In genomic region chr15:63070681-63071129, GRCh38 we compare ENCODE assay signal across 28 cellular contexts. TPM values are rescaled to one million over a fixed set of nuclear protein-coding genes. Genes with fewer than 3 reads are reported as not detected.
DNase-seq lines count a peak whose midpoint lies in the region; ATAC-seq, FAIRE-seq and TF ChIP-seq lines count a peak whose summit lies in the region.
"Had no signal": no experiment of that assay in that cellular context is flagged by ENCODE, and none has a peak within 500 bp of the region (broad histone marks: within the 10 kb centered on the region; RNA-seq: fewer than 3 reads in every experiment).

No MANE protein-coding gene starts in this region.

- no peak overlapping the region for H3K18ac ChIP-seq in IMR-90 (ENCODE audit: low read depth, low read length)

- H3K27me3 Mint-ChIP-seq in astrocyte (ENCODE audit: low read depth, unreplicated experiment), result no peaks in the 10 kb centered on the region
- peaks cover 3% of the 10 kb centered on the region for H3K27me3 Mint-ChIP-seq in glutamatergic neuron (ENCODE audit: unreplicated experiment)
- no peaks in the 10 kb centered on the region for H3K27me3 Mint-ChIP-seq in effector memory CD8-positive, alpha-beta T cell
- no peaks in the 10 kb centered on the region for H3K27me3 Mint-ChIP-seq in CD8-positive, alpha-beta T cell (ENCODE audit: low read depth)
- H3K27me3 Mint-ChIP-seq: CD8-positive, alpha-beta memory T cell; naive thymus-derived CD8-positive, alpha-beta T cell had no signal

- H4K5ac ChIP-seq in IMR-90 (ENCODE audit: low read depth, low read length), result no peak overlapping the region

- DNase-seq in IMR-90 (no peak), astrocyte (ENCODE audit: low read depth) (peak; percentile 77), glutamatergic neuron (no peak), smooth muscle cell (lab: John Stamatoyannopoulos, UW; ENCODE audit: unreplicated experiment) (no peak), putamen (ENCODE audit: low spot score) (no peak)
- no peak for DNase-seq in effector memory CD8-positive, alpha-beta T cell
- no peak for DNase-seq in CD8-positive, alpha-beta T cell
- DNase-seq: activated CD8-positive, alpha-beta T cell treated with anti-CD3 and anti-CD28 coated beads, Interleukin-2, amount 10 ng/mL, durations not matched to agents 7 days and 5 days; activated naive CD4-positive, alpha-beta T cell treated with anti-CD3 and anti-CD28 coated beads for 36 hours; activated T-cell treated with anti-CD3 and anti-CD28 coated beads, Interleukin-2, amount 50 U/mL, for 4 hours; CD8-positive, alpha-beta memory T cell; cerebellar nuclear complex; DMS79; effector memory CD4-positive, alpha-beta T cell; H7; KBM-7; MV-4-11; naive thymus-derived CD8-positive, alpha-beta T cell; NCI-H1694 treated with DMSO at 0.1 percent for 48 hours; NCI-H345; NCI-H82; posterior cingulate gyrus; small intestine; stimulated activated CD4-positive, alpha-beta T cell treated with anti-CD3 and anti-CD28 coated beads, Interleukin-4, amount 100 ng/mL, for 1 hour; stimulated activated naive CD8-positive, alpha-beta T cell treated with anti-CD3 and anti-CD28 coated beads, Interleukin-15, Interleukin-2, amounts not matched to agents 100 U/mL and 50 U/mL, for 24 hours had no signal

- peaks cover 51% of the 10 kb centered on the region for H3K4me1 Mint-ChIP-seq in astrocyte (ENCODE audit: low read depth, unreplicated experiment)
- H3K4me1 Mint-ChIP-seq in glutamatergic neuron (ENCODE audit: low read depth, unreplicated experiment), result peaks cover 20% of the 10 kb centered on the region
- H3K4me1 Mint-ChIP-seq in effector memory CD8-positive, alpha-beta T cell (ENCODE audit: low read depth in 2 of 2), result peaks cover 0 to under 1% of the 10 kb centered on the region in 2 donors
- no peaks in the 10 kb centered on the region for H3K4me1 Mint-ChIP-seq in CD8-positive, alpha-beta T cell (ENCODE audit: low read depth)

- H3K9me1 ChIP-seq in IMR-90 (ENCODE audit: insufficient read depth, low read length), result peaks cover 29% of the 10 kb centered on the region

- H2BK20ac ChIP-seq in IMR-90 (ENCODE audit: low read depth, low read length), result no peak overlapping the region

- H3K27me3 ChIP-seq in IMR-90 (ENCODE audit: control insufficient read depth, insufficient read depth, low read length), result no peaks in the 10 kb centered on the region
- no peaks in the 10 kb centered on the region for H3K27me3 ChIP-seq in astrocyte (ENCODE audit: insufficient read depth, low read length)
- no peaks in the 10 kb centered on the region for H3K27me3 ChIP-seq in smooth muscle cell (ENCODE audit: low read depth)
- H3K27me3 ChIP-seq in CD8-positive, alpha-beta T cell (ENCODE audit: insufficient read depth, low read length), result no peaks in the 10 kb centered on the region
- H3K27me3 ChIP-seq: tibial nerve had no signal

- peaks cover 22 to 37% of the 10 kb centered on the region in 2 experiments for H3K79me1 ChIP-seq in IMR-90 (ENCODE audit: low read depth in 1 of 2, low read length in 2 of 2)

- no peak overlapping the region for H2BK120ac ChIP-seq in IMR-90 (ENCODE audit: low read depth, low read length)

- H3K36me3 ChIP-seq in IMR-90 (ENCODE audit: control insufficient read depth, insufficient read depth, low read length), result peaks cover 48% of the 10 kb centered on the region
- H3K36me3 ChIP-seq in astrocyte (ENCODE audit: insufficient read depth, low read length), result peaks cover 61% of the 10 kb centered on the region
- peaks cover 12% of the 10 kb centered on the region for H3K36me3 ChIP-seq in smooth muscle cell (ENCODE audit: low read depth)
- no peaks in the 10 kb centered on the region for H3K36me3 ChIP-seq in CD8-positive, alpha-beta T cell (ENCODE audit: insufficient read depth, low read length)

- CTCF ChIA-PET in IMR-90 (lab: Yijun Ruan, JAX), result no interaction called here
- CTCF ChIA-PET in CD8-positive, alpha-beta T cell (lab: Charles Lee), result no interaction called here

- H2BK15ac ChIP-seq in IMR-90 (ENCODE audit: low read depth, low read length), result no peak overlapping the region

- H3K4me1 ChIP-seq in IMR-90 (ENCODE audit: control insufficient read depth, insufficient read depth, low read length) (peaks cover 13% of the 10 kb centered on the region), astrocyte (ENCODE audit: insufficient read depth, low read length) (peaks cover 22% of the 10 kb centered on the region), smooth muscle cell (ENCODE audit: low read depth) (peaks cover 3% of the 10 kb centered on the region)
- H3K4me1 ChIP-seq in CD8-positive, alpha-beta T cell (ENCODE audit: insufficient read depth, low read length), result no peaks in the 10 kb centered on the region

- no peak for TF ChIP-seq RAD21 in IMR-90 (IDR thresholded peaks at IDR 0.05; ENCODE audit: low read length)

- no peak overlapping the region for H3K4me3 Mint-ChIP-seq in astrocyte (ENCODE audit: unreplicated experiment)
- H3K4me3 Mint-ChIP-seq in glutamatergic neuron (ENCODE audit: unreplicated experiment), result no peak overlapping the region
- no peak overlapping the region for H3K4me3 Mint-ChIP-seq in effector memory CD8-positive, alpha-beta T cell
- no peak overlapping the region for H3K4me3 Mint-ChIP-seq in CD8-positive, alpha-beta T cell
- H3K4me3 Mint-ChIP-seq: activated CD8-positive, alpha-beta T cell treated with anti-CD3 and anti-CD28 coated beads, Interleukin-2, amount 10 ng/mL, durations not matched to agents 7 days and 5 days; activated naive CD4-positive, alpha-beta T cell treated with anti-CD3 and anti-CD28 coated beads for 36 hours; activated T-cell treated with anti-CD3 and anti-CD28 coated beads, Interleukin-2, amount 50 U/mL, for 4 hours; CD8-positive, alpha-beta memory T cell; naive thymus-derived CD8-positive, alpha-beta T cell had no signal

- no peak overlapping the region for H3K14ac ChIP-seq in IMR-90 (replicated peaks; ENCODE audit: low read depth, low read length)

- no peak overlapping the region for H3K4me2 ChIP-seq in IMR-90 (ENCODE audit: low read depth, low read length)
- no peak overlapping the region for H3K4me2 ChIP-seq in astrocyte (ENCODE audit: low read length)
- H3K4me2 ChIP-seq in smooth muscle cell, result no peak overlapping the region

- H3K9me3 ChIP-seq in IMR-90 (ENCODE audit: control insufficient read depth, insufficient read depth, low read length), result no peaks in the 10 kb centered on the region
- H3K9me3 ChIP-seq in astrocyte (ENCODE audit: insufficient read depth, low read depth, low read length), result no peaks in the 10 kb centered on the region
- no peaks in the 10 kb centered on the region for H3K9me3 ChIP-seq in smooth muscle cell (replicated peaks; ENCODE audit: low read depth)
- H3K9me3 ChIP-seq in CD8-positive, alpha-beta T cell (ENCODE audit: low read length), result no peaks in the 10 kb centered on the region
- H3K9me3 ChIP-seq: tibial nerve had no signal

- H2BK5ac ChIP-seq in IMR-90 (ENCODE audit: low read depth, low read length, poor library complexity, severe bottlenecking), result peak overlapping the region; percentile 5

- no peak overlapping the region for H4K91ac ChIP-seq in IMR-90 (ENCODE audit: insufficient read depth, low read depth, low read length)

- no peak overlapping the region for H4K8ac ChIP-seq in IMR-90 (ENCODE audit: low read depth in 2 of 2, low read length in 2 of 2)

- intact Hi-C loops in IMR-90 (cut with micrococcal nuclease), result loop anchor here (2.0 kb wide), 1 partner anchor 22 kb away; no protein-coding TSS in a partner anchor
- intact Hi-C loops in CD8-positive, alpha-beta T cell (cut with DNase I, micrococcal nuclease), result no loop called here

- no peak overlapping the region for H3K23ac ChIP-seq in IMR-90 (ENCODE audit: low read depth, low read length)

- no peak overlapping the region for H2AK9ac ChIP-seq in IMR-90 (replicated peaks; ENCODE audit: low read depth, low read length, poor library complexity)

- H4K20me1 ChIP-seq in IMR-90 (ENCODE audit: insufficient read depth, low read length), result peaks cover 65% of the 10 kb centered on the region
- peaks cover 61% of the 10 kb centered on the region for H4K20me1 ChIP-seq in astrocyte (ENCODE audit: insufficient read depth, low read length)
- H4K20me1 ChIP-seq in smooth muscle cell (ENCODE audit: low read depth), result peaks cover 72% of the 10 kb centered on the region

- no peak overlapping the region for H3K9ac ChIP-seq in IMR-90 (ENCODE audit: low read depth, low read length)
- no peak overlapping the region for H3K9ac ChIP-seq in astrocyte (ENCODE audit: low read length)
- H3K9ac ChIP-seq in smooth muscle cell (ENCODE audit: low read depth), result no peak overlapping the region

- no CpG with 5 or more reads among the region's 6 CpGs for WGBS in IMR-90 (ENCODE audit: extremely low coverage in 2 of 2, insufficient read length in 1 of 2), 2 experiments
- WGBS in smooth muscle cell (ENCODE audit: low lambda C conversion rate), result 86% methylated on average over 6 of the region's 6 CpGs

- dilution Hi-C loops in IMR-90 (cut with HindIII; ENCODE audit: low sequenced_read_pairs, unreplicated experiment), result no loop called here

- peak; percentile 2; the same call in 1 of the 2 replicates for TF ChIP-seq POLR2A in IMR-90 (IDR thresholded peaks at IDR 0.05; ENCODE audit: low read depth, low read length)

- ATAC-seq in IMR-90 (ENCODE audit: low read depth), result no peak
- no peak for ATAC-seq in effector memory CD8-positive, alpha-beta T cell (replicated peaks)
- ATAC-seq in CD8-positive, alpha-beta T cell, result no peak
- ATAC-seq: activated CD4-positive, CD25-positive, alpha-beta regulatory T cell treated with anti-CD3 and anti-CD28 coated beads, Interleukin-2, amount 50 U/mL, for 24 hours; activated CD8-positive, alpha-beta T cell treated with anti-CD3 and anti-CD28 coated beads, Interleukin-2, amount 10 ng/mL, durations not matched to agents 7 days and 5 days; activated T-cell treated with anti-CD3 and anti-CD28 coated beads, Interleukin-2, amount 50 U/mL, for 4 hours; naive thymus-derived CD8-positive, alpha-beta T cell; Panc1; stimulated activated naive CD8-positive, alpha-beta T cell treated with anti-CD3 and anti-CD28 coated beads, Interleukin-15, Interleukin-2, amounts not matched to agents 100 U/mL and 50 U/mL, for 24 hours had no signal

- H3K4ac ChIP-seq in IMR-90 (ENCODE audit: low read depth, low read length), result no peak overlapping the region

- in situ Hi-C loops in IMR-90 (cut with MboI; ENCODE audit: low sequenced_read_pairs), result no loop called here

- H2AK5ac ChIP-seq in IMR-90 (ENCODE audit: low read depth, low read length), result no peak overlapping the region

- H3K56ac ChIP-seq in IMR-90 (ENCODE audit: extremely low read depth, insufficient read depth, low read length), result no peak overlapping the region

- H3K4me3 ChIP-seq in IMR-90 (ENCODE audit: insufficient read depth, low read depth, low read length) (no peak overlapping the region), astrocyte (ENCODE audit: insufficient read depth, low read depth, low read length) (no peak overlapping the region), smooth muscle cell (no peak overlapping the region)
- no peak overlapping the region for H3K4me3 ChIP-seq in CD8-positive, alpha-beta T cell (ENCODE audit: low read depth, low read length)
- H3K4me3 ChIP-seq: tibial nerve had no signal

- H3K27ac ChIP-seq in IMR-90 (ENCODE audit: insufficient read depth, low read length) (no peak overlapping the region), astrocyte (ENCODE audit: low read depth, low read length) (peak overlapping the region; percentile 6), smooth muscle cell (ENCODE audit: low read depth) (peak overlapping the region; percentile 31)
- no peak overlapping the region for H3K27ac ChIP-seq in CD8-positive, alpha-beta T cell (ENCODE audit: low read depth, low read length)
- H3K27ac ChIP-seq: tibial nerve had no signal

- peak overlapping the region; percentile 59 for H3K27ac Mint-ChIP-seq in astrocyte (ENCODE audit: unreplicated experiment)
- peak overlapping the region; percentile 12 for H3K27ac Mint-ChIP-seq in glutamatergic neuron (ENCODE audit: unreplicated experiment)
- no peak overlapping the region for H3K27ac Mint-ChIP-seq in effector memory CD8-positive, alpha-beta T cell
- H3K27ac Mint-ChIP-seq in CD8-positive, alpha-beta T cell, result no peak overlapping the region
- H3K27ac Mint-ChIP-seq: activated CD8-positive, alpha-beta T cell treated with anti-CD3 and anti-CD28 coated beads, Interleukin-2, amount 10 ng/mL, durations not matched to agents 7 days and 5 days; activated naive CD4-positive, alpha-beta T cell treated with anti-CD3 and anti-CD28 coated beads for 36 hours; naive thymus-derived CD8-positive, alpha-beta T cell had no signal

- H3K9me3 Mint-ChIP-seq in astrocyte (ENCODE audit: unreplicated experiment) (no peaks in the 10 kb centered on the region), glutamatergic neuron (ENCODE audit: unreplicated experiment) (peaks cover 5% of the 10 kb centered on the region)
- H3K9me3 Mint-ChIP-seq in effector memory CD8-positive, alpha-beta T cell, result no peaks in the 10 kb centered on the region
- H3K9me3 Mint-ChIP-seq in CD8-positive, alpha-beta T cell, result no peaks in the 10 kb centered on the region
- H3K9me3 Mint-ChIP-seq: activated naive CD4-positive, alpha-beta T cell treated with anti-CD3 and anti-CD28 coated beads for 36 hours; activated T-cell treated with anti-CD3 and anti-CD28 coated beads, Interleukin-2, amount 50 U/mL, for 4 hours; CD8-positive, alpha-beta memory T cell; naive thymus-derived CD8-positive, alpha-beta T cell had no signal

- peaks cover 18% of the 10 kb centered on the region for H3K36me3 Mint-ChIP-seq in astrocyte (ENCODE audit: low read depth, unreplicated experiment)
- H3K36me3 Mint-ChIP-seq in glutamatergic neuron (ENCODE audit: unreplicated experiment), result peaks cover 5% of the 10 kb centered on the region
- peaks cover 10% of the 10 kb centered on the region for H3K36me3 Mint-ChIP-seq in effector memory CD8-positive, alpha-beta T cell (ENCODE audit: insufficient read depth)
- peaks cover 33% of the 10 kb centered on the region for H3K36me3 Mint-ChIP-seq in CD8-positive, alpha-beta T cell

- BruUV-seq in IMR-90 (replicated peaks; lab: Mats Ljungman, UMichigan), result no TSS peak

- H3K79me2 ChIP-seq in astrocyte (ENCODE audit: insufficient read depth, low read length) (peaks cover 4% of the 10 kb centered on the region), smooth muscle cell (ENCODE audit: low read depth) (no peaks in the 10 kb centered on the region)

- no peak overlapping the region for H2AFZ ChIP-seq in IMR-90 (replicated peaks; ENCODE audit: low read length, poor library complexity)
- H2AFZ ChIP-seq in astrocyte (ENCODE audit: low read depth, low read length), result no peak overlapping the region
- H2AFZ ChIP-seq in smooth muscle cell (ENCODE audit: low read depth), result no peak overlapping the region

- POLR2A ChIA-PET in IMR-90 (lab: Charles Lee; ENCODE audit: unreplicated experiment), result no interaction called here
- POLR2A ChIA-PET in CD8-positive, alpha-beta T cell (lab: Charles Lee), result no interaction called here

- peaks cover 77% of the 10 kb centered on the region for H3F3A ChIP-seq in smooth muscle cell (ENCODE audit: low read depth)

- FAIRE-seq in astrocyte (lab: Jason Lieb, UNC), result peak; percentile 45
- FAIRE-seq: small intestine had no signal

- TF ChIP-seq CTCF in IMR-90 (conservative IDR thresholded peaks at IDR 0.05; ENCODE audit: low read depth, low read length) (no peak), astrocyte (IDR thresholded peaks at IDR 0.05; ENCODE audit: insufficient read depth, low read depth, low read length) (no peak), glutamatergic neuron (IDR thresholded peaks at IDR 0.05; ENCODE audit: partially characterized antibody, unreplicated experiment) (no peak), smooth muscle cell (IDR thresholded peaks at IDR 0.05; ENCODE audit: borderline replicate concordance, insufficient read depth, poor library complexity, severe bottlenecking) (no peak)
- TF ChIP-seq CTCF in CD8-positive, alpha-beta T cell (IDR thresholded peaks at IDR 0.05), result no peak

RNA-seq across cellular contexts. Expression of gene TPM1, which starts 28.2 kb away (rescaled TPM):
- total RNA-seq in IMR-90 (2012; rRNA removed), result 661 and 997 TPM in 2 replicates
- 1,566 and 1,623 TPM in 2 replicates for polyA plus RNA-seq in IMR-90 (2012; rRNA removed)
- polyA plus RNA-seq in IMR-90 (2012; cell fraction: cytosol; rRNA removed), result 700 and 932 TPM in 2 replicates
- polyA plus RNA-seq in IMR-90 (2012; cell fraction: nucleus; rRNA removed; ENCODE audit: low replicate concordance), result 972 and 2,415 TPM in 2 replicates
- 2,922 and 3,062 TPM in 2 replicates for total RNA-seq in astrocyte
- total RNA-seq in glutamatergic neuron (ENCODE audit: unreplicated experiment), result 255 TPM
- total RNA-seq in smooth muscle cell, result 1,694 and 1,869 TPM in 2 replicates
- polyA plus RNA-seq in smooth muscle cell, result 1,915 and 2,406 TPM in 2 replicates
- 1 to 10 TPM; 8.6 to 9.4 TPM for total RNA-seq in CD8-positive, alpha-beta T cell

RNA-seq across cellular contexts. Expression of gene LACTB, which starts 51.0 kb away (rescaled TPM):
- total RNA-seq in IMR-90 (2012; rRNA removed) (12.9 and 41.7 TPM in 2 replicates), astrocyte (29.8 and 37.2 TPM in 2 replicates), glutamatergic neuron (ENCODE audit: unreplicated experiment) (20.1 TPM), smooth muscle cell (12.5 and 41.0 TPM in 2 replicates)
- polyA plus RNA-seq in IMR-90 (2012; rRNA removed) (31.0 and 32.7 TPM in 2 replicates), smooth muscle cell (9.0 and 13.8 TPM in 2 replicates)
- 11.5 and 15.9 TPM in 2 replicates for polyA plus RNA-seq in IMR-90 (2012; cell fraction: cytosol; rRNA removed)
- polyA plus RNA-seq in IMR-90 (2012; cell fraction: nucleus; rRNA removed; ENCODE audit: low replicate concordance), result 11.3 and 22.6 TPM in 2 replicates
- total RNA-seq in CD8-positive, alpha-beta T cell, result 1 to 10 TPM; 8.8 to 9.6 TPM

Comparison
In these comparisons a context has a peak if more than half of its experiments do, and no peak if none do; other contexts are left out.
1. H3K27ac ChIP-seq: peak in astrocyte (single experiment) and smooth muscle cell (single experiment); none in IMR-90 (single experiment) and CD8-positive, alpha-beta T cell (single experiment).
2. H3K27ac Mint-ChIP-seq: peak in astrocyte (single experiment) and glutamatergic neuron (single experiment); none in effector memory CD8-positive, alpha-beta T cell (0 of 2) and CD8-positive, alpha-beta T cell (single experiment).
3. RNA of gene TPM1, which starts 28.2 kb away (total RNA-seq): 2,922 to 3,062 TPM in astrocyte, 1,694 to 1,869 TPM in smooth muscle cell, 661 to 997 TPM in IMR-90 and 255 TPM in glutamatergic neuron (single experiment); 8.6 to 9.4 TPM in CD8-positive, alpha-beta T cell; every median in the first group is over 10 times any median in the second.